In genomic region chr15:22980189-22981136, GRCh38 we compare ENCODE assay signal across 8 cellular contexts. TPM values are rescaled to one million over a fixed set of nuclear protein-coding genes. Genes with fewer than 3 reads are reported as not detected.
DNase-seq lines count a peak whose midpoint lies in the region; ATAC-seq and TF ChIP-seq lines count a peak whose summit lies in the region.

CYFIP1 (minus strand) TSS chr15:22980368; CDS start chr15:22947285, 33,083 bp downstream.

- POLR2A ChIA-PET in T-cell (lab: Charles Lee), result no interaction called here

- H3K79me2 ChIP-seq in DOHH2 (ENCODE audit: control insufficient read depth, low read length), result no peaks in the 10 kb centered on the region
- peaks cover 44% of the 10 kb centered on the region for H3K79me2 ChIP-seq in smooth muscle cell (ENCODE audit: low read depth)

- DNase-seq in HuH-7 (ENCODE audit: low spot score), result peak; percentile 89
- peak in 3 of 34 experiments; percentile 4 to 7 (median 6) for DNase-seq in T-cell
- DNase-seq in kidney epithelial cell (ENCODE audit: low read depth), result peak; percentile 48
- DNase-seq in smooth muscle cell (lab: John Stamatoyannopoulos, UW; ENCODE audit: unreplicated experiment), result peak; percentile 59

- H2AFZ ChIP-seq in smooth muscle cell (ENCODE audit: low read depth), result peak within 1 kb of the TSS; percentile 88

- CTCF ChIA-PET in T-cell (lab: Charles Lee), result no interaction called here

- no peaks in the 10 kb centered on the region for H3K9me2 ChIP-seq in DOHH2 (replicated peaks; ENCODE audit: control insufficient read depth, low read length)

- peak; percentile 57 for ATAC-seq in GM21390 (IDR thresholded peaks at IDR 0.05; ENCODE audit: unreplicated experiment)
- ATAC-seq in T-cell (replicated peaks in 1 of 4), result peak; percentile 29 to 48 (median 40)
- ATAC-seq in GM21526 (IDR thresholded peaks at IDR 0.05; ENCODE audit: low FRiP score, unreplicated experiment), result no peak

- H3K4me3 ChIP-seq in DOHH2 (ENCODE audit: low read length) (peak within 1 kb of the TSS; percentile 41), kidney epithelial cell (ENCODE audit: low read depth, low read length) (peak within 1 kb of the TSS; percentile 84), smooth muscle cell (peak within 1 kb of the TSS; percentile 95)

- H3K4me1 ChIP-seq in DOHH2 (ENCODE audit: control insufficient read depth, low read length), result peaks cover 4% of the 10 kb centered on the region; the same call in 1 of the 2 replicates
- peaks cover 10% of the 10 kb centered on the region for H3K4me1 ChIP-seq in smooth muscle cell (ENCODE audit: low read depth)

- no peaks in the 10 kb centered on the region for H3K36me3 Mint-ChIP-seq in T-cell

- H3K27me3 ChIP-seq in DOHH2 (ENCODE audit: control insufficient read depth, low read length) (peaks cover 28% of the 10 kb centered on the region), kidney epithelial cell (ENCODE audit: control insufficient read depth, insufficient read depth, low read length) (no peaks in the 10 kb centered on the region), smooth muscle cell (ENCODE audit: low read depth) (no peaks in the 10 kb centered on the region)

- peak within 1 kb of the TSS; percentile 89 for H3K9ac ChIP-seq in smooth muscle cell (ENCODE audit: low read depth)

- peak within 1 kb of the TSS; percentile 83 to 93 (median 89) for H3K4me3 Mint-ChIP-seq in T-cell

- no peaks in the 10 kb centered on the region for H3K36me3 ChIP-seq in DOHH2 (ENCODE audit: control insufficient read depth, low read length)
- H3K36me3 ChIP-seq in kidney epithelial cell (ENCODE audit: control insufficient read depth, insufficient read depth, low read length), result no peaks in the 10 kb centered on the region
- no peaks in the 10 kb centered on the region for H3K36me3 ChIP-seq in smooth muscle cell (ENCODE audit: low read depth)

- H3K9me3 ChIP-seq in DOHH2 (ENCODE audit: control insufficient read depth, insufficient read depth, low read length) (no peaks in the 10 kb centered on the region), smooth muscle cell (replicated peaks; ENCODE audit: low read depth) (no peaks in the 10 kb centered on the region)

- H3K27ac Mint-ChIP-seq in T-cell, result no peak within 1 kb of the TSS

- no peak for TF ChIP-seq CTCF in DOHH2 (IDR thresholded peaks at IDR 0.05; ENCODE audit: low read depth, low read length, poor library complexity, severe bottlenecking)
- TF ChIP-seq CTCF in kidney epithelial cell (IDR thresholded peaks at IDR 0.05; ENCODE audit: insufficient read depth, low read length, poor library complexity, severe bottlenecking), result no peak
- no peak for TF ChIP-seq CTCF in smooth muscle cell (IDR thresholded peaks at IDR 0.05; ENCODE audit: borderline replicate concordance, insufficient read depth, poor library complexity, severe bottlenecking)

- peaks cover 10 to 18% of the 10 kb centered on the region in 2 donors for H3K27me3 Mint-ChIP-seq in T-cell

- H3K4me2 ChIP-seq in DOHH2 (ENCODE audit: low read length), result peak within 1 kb of the TSS; percentile 51
- H3K4me2 ChIP-seq in smooth muscle cell, result peak within 1 kb of the TSS; percentile 88

- H3K9me3 Mint-ChIP-seq in T-cell, result no peaks in the 10 kb centered on the region

- WGBS in smooth muscle cell (ENCODE audit: low lambda C conversion rate), result 1% methylated on average over 63 of the region's 99 CpGs

- H4K20me1 ChIP-seq in DOHH2 (ENCODE audit: control insufficient read depth, insufficient read depth, low read depth, low read length) (no peaks in the 10 kb centered on the region), smooth muscle cell (ENCODE audit: low read depth) (peaks cover 43% of the 10 kb centered on the region)

- peaks cover 13 to 16% (median 15%) of the 10 kb centered on the region in 3 donors for H3K4me1 Mint-ChIP-seq in T-cell

- no peaks in the 10 kb centered on the region for H3F3A ChIP-seq in DOHH2 (ENCODE audit: control insufficient read depth, insufficient read depth)
- H3F3A ChIP-seq in smooth muscle cell (ENCODE audit: low read depth), result no peaks in the 10 kb centered on the region

- H3K27ac ChIP-seq in DOHH2 (ENCODE audit: low read depth, low read length), result no peak within 1 kb of the TSS
- H3K27ac ChIP-seq in cingulate gyrus (ENCODE audit: low read depth, low read length), result peak within 1 kb of the TSS; percentile 47
- H3K27ac ChIP-seq in smooth muscle cell (ENCODE audit: low read depth), result peak within 1 kb of the TSS; percentile 86

RNA-seq across cellular contexts. Expression of gene CYFIP1, which starts in this region (rescaled TPM):
- 10 to 100 TPM in 1 of 5 donors, 1 to 10 TPM in 4; 3.8 to 10.2 (median 7.9) TPM for total RNA-seq in T-cell
- total RNA-seq in kidney epithelial cell, result 110 and 120 TPM in 2 replicates
- 65.2 and 86.2 TPM in 2 replicates for total RNA-seq in smooth muscle cell
- polyA plus RNA-seq in smooth muscle cell, result 67.6 and 69.6 TPM in 2 replicates

Comparison
In these comparisons a context has a peak if more than half of its experiments do, and no peak if none do; other contexts are left out.
1. H3K4me3 ChIP-seq: peak in every context shown above with its lines; median percentile 95 in smooth muscle cell; 84 in kidney epithelial cell; 41 in DOHH2.